Comparison of ENCODE assay signal across 8 cellular contexts in genomic region chr17:5587431-5588032, GRCh38. TPM values are rescaled to one million over a fixed set of nuclear protein-coding genes. Genes with fewer than 3 reads are reported as not detected.
A peak's percentile ranks its signal among the peaks of the same experiment; 100 is the strongest.
DNase-seq lines count a peak whose midpoint lies in the region; ATAC-seq and TF ChIP-seq lines count a peak whose summit lies in the region.

No MANE protein-coding gene starts in this region.

- ATAC-seq in CD8-positive, alpha-beta T cell, result no peak
- ATAC-seq in activated CD8-positive, alpha-beta memory T cell treated with anti-CD3 and anti-CD28 coated beads, Interleukin-2, amount 10 ng/mL, durations not matched to agents 7 days and 5 days, result no peak
- no peak for ATAC-seq in GM18873 (IDR thresholded peaks at IDR 0.05; ENCODE audit: low FRiP score, unreplicated experiment)

- H3K18ac ChIP-seq in H9 (ENCODE audit: insufficient read length, low read depth, low read length), result no peak overlapping the region

- H4K5ac ChIP-seq in H9 (ENCODE audit: insufficient read length, low read depth, low read length), result no peak overlapping the region

- H3K79me2 ChIP-seq in H9 (ENCODE audit: insufficient read depth, low read length), result no peaks in the 10 kb centered on the region
- H3K79me2 ChIP-seq in fibroblast of lung (ENCODE audit: control insufficient read depth, insufficient read depth, low read length), result peaks cover 6% of the 10 kb centered on the region

- no peak overlapping the region for H4K91ac ChIP-seq in H9 (ENCODE audit: insufficient read length, low read depth, low read length)

- no peak overlapping the region for H3K4me3 ChIP-seq in CD8-positive, alpha-beta T cell (ENCODE audit: low read depth, low read length)
- H3K4me3 ChIP-seq in fibroblast of lung (replicated peaks in 1 of 4; ENCODE audit: control extremely low read depth in 1 of 4, insufficient read depth in 1 of 4, low read depth in 3 of 4, low read length in 4 of 4), result no peak overlapping the region

- DNase-seq in CD8-positive, alpha-beta T cell, result peak in 5 of 7 experiments; percentile 37 to 68 (median 55)
- DNase-seq in H9 (no peak), NCI-H526 treated with DMSO at 0.1 percent for 48 hours (lab: John Stamatoyannopoulos, UW) (peak; percentile 33), fibroblast of lung (ENCODE audit: low read depth in 2 of 2) (peak; percentile 53 to 83), occipital lobe (lab: John Stamatoyannopoulos, UW) (peak; percentile 20), mesenteric fat pad (ENCODE audit: low spot score) (no peak)
- DNase-seq in activated CD8-positive, alpha-beta memory T cell treated with anti-CD3 and anti-CD28 coated beads, Interleukin-2, amount 10 ng/mL, durations not matched to agents 7 days and 5 days, result peak; percentile 62

- intact Hi-C loops in CD8-positive, alpha-beta T cell (cut with DNase I, micrococcal nuclease), result loop anchor here (1.0 to 10.0 kb wide), 7 partner anchors 120 to 1427 kb away; partner anchors contain the start of genes KIAA0753 (in 1 of the 2), RNASEK (in 1 of the 2), TXNDC17 (in 1 of the 2) and ZNF594 (in 1 of the 2)

- H2AK5ac ChIP-seq in H9 (ENCODE audit: insufficient read length, low read length), result no peak overlapping the region

- H3K27me3 ChIP-seq in CD8-positive, alpha-beta T cell (ENCODE audit: insufficient read depth, low read length), result no peaks in the 10 kb centered on the region
- H3K27me3 ChIP-seq in H9 (ENCODE audit: insufficient read depth, low read length) (no peaks in the 10 kb centered on the region), fibroblast of lung (ENCODE audit: control insufficient read depth, insufficient read depth, low read length) (peaks cover 2% of the 10 kb centered on the region)

- H3K4ac ChIP-seq in H9 (ENCODE audit: low read depth, low read length), result no peak overlapping the region

- no peak overlapping the region for H2BK120ac ChIP-seq in H9 (ENCODE audit: low read depth, low read length, poor library complexity, severe bottlenecking)

- POLR2A ChIA-PET in CD8-positive, alpha-beta T cell (lab: Charles Lee), result no interaction called here

- H3K9ac ChIP-seq in H9 (ENCODE audit: extremely low read depth, insufficient read length, low read length) (no peak overlapping the region), fibroblast of lung (ENCODE audit: insufficient read depth, low read length) (no peak overlapping the region)

- H3K79me1 ChIP-seq in H9 (ENCODE audit: insufficient read depth, low read depth, low read length, poor library complexity, severe bottlenecking), result no peaks in the 10 kb centered on the region

- peaks cover 14% of the 10 kb centered on the region for H3K36me3 Mint-ChIP-seq in CD8-positive, alpha-beta T cell
- H3K36me3 Mint-ChIP-seq in H9 (ENCODE audit: insufficient read depth in 1 of 3, low read depth in 3 of 3), result no peaks in the 10 kb centered on the region
- peaks cover 6% of the 10 kb centered on the region for H3K36me3 Mint-ChIP-seq in activated CD8-positive, alpha-beta memory T cell treated with anti-CD3 and anti-CD28 coated beads, Interleukin-2, amount 10 ng/mL, durations not matched to agents 7 days and 5 days

- H3K4me3 Mint-ChIP-seq in CD8-positive, alpha-beta T cell, result peak overlapping the region; percentile 33
- no peak overlapping the region for H3K4me3 Mint-ChIP-seq in H9
- no peak overlapping the region for H3K4me3 Mint-ChIP-seq in activated CD8-positive, alpha-beta memory T cell treated with anti-CD3 and anti-CD28 coated beads, Interleukin-2, amount 10 ng/mL, durations not matched to agents 7 days and 5 days

- H4K20me1 ChIP-seq in H9 (ENCODE audit: control insufficient read depth, insufficient read depth, insufficient read length) (no peaks in the 10 kb centered on the region), fibroblast of lung (ENCODE audit: control insufficient read depth, extremely low read depth, insufficient read depth, low read length) (no peaks in the 10 kb centered on the region)

- H3K4me1 Mint-ChIP-seq in CD8-positive, alpha-beta T cell (ENCODE audit: low read depth), result peaks cover 40% of the 10 kb centered on the region
- H3K4me1 Mint-ChIP-seq in H9, result peaks cover 8 to 11% of the 10 kb centered on the region in 2 experiments
- H3K4me1 Mint-ChIP-seq in activated CD8-positive, alpha-beta memory T cell treated with anti-CD3 and anti-CD28 coated beads, Interleukin-2, amount 10 ng/mL, durations not matched to agents 7 days and 5 days, result peaks cover 37% of the 10 kb centered on the region

- H2BK5ac ChIP-seq in H9 (ENCODE audit: insufficient read length, low read length), result no peak overlapping the region

- no CpG with 5 or more reads among the region's 6 CpGs for WGBS in H9 (ENCODE audit: extremely low coverage, insufficient read length, low lambda C conversion rate)

- H2BK20ac ChIP-seq in H9 (ENCODE audit: low read depth, low read length, poor library complexity, severe bottlenecking), result no peak overlapping the region

- H3K27ac ChIP-seq in CD8-positive, alpha-beta T cell (ENCODE audit: low read depth, low read length), result no peak overlapping the region
- H3K27ac ChIP-seq in H9 (ENCODE audit: insufficient read length, low read depth, low read length) (no peak overlapping the region), fibroblast of lung (ENCODE audit: insufficient read depth, low read length) (no peak overlapping the region)

- H3K4me1 ChIP-seq in CD8-positive, alpha-beta T cell (ENCODE audit: insufficient read depth, low read length), result peaks cover 40% of the 10 kb centered on the region
- H3K4me1 ChIP-seq in H9 (ENCODE audit: insufficient read depth, low read length) (0 out of 2 replicates have a peak, but pooled peaks cover 2% of the 10 kb centered on the region), fibroblast of lung (ENCODE audit: control insufficient read depth, extremely low read depth, insufficient read depth, low read length) (peaks cover 16% of the 10 kb centered on the region)

- no peak overlapping the region for H3K56ac ChIP-seq in H9 (ENCODE audit: insufficient read length, low read depth, low read length)

- H2AFZ ChIP-seq in H9 (ENCODE audit: low read length) (no peak overlapping the region), fibroblast of lung (ENCODE audit: low read length) (peak overlapping the region; percentile 41)

- H3K4me2 ChIP-seq in H9 (ENCODE audit: insufficient read depth, insufficient read length, low read length) (no peak overlapping the region), fibroblast of lung (ENCODE audit: extremely low read depth, insufficient read depth, low read length) (no peak overlapping the region)

- H3K27me3 Mint-ChIP-seq in CD8-positive, alpha-beta T cell (ENCODE audit: low read depth), result no peaks in the 10 kb centered on the region
- no peaks in the 10 kb centered on the region for H3K27me3 Mint-ChIP-seq in H9 (ENCODE audit: low read depth)
- H3K27me3 Mint-ChIP-seq in activated CD8-positive, alpha-beta memory T cell treated with anti-CD3 and anti-CD28 coated beads, Interleukin-2, amount 10 ng/mL, durations not matched to agents 7 days and 5 days, result peaks cover 15% of the 10 kb centered on the region

- H3K9me3 ChIP-seq in CD8-positive, alpha-beta T cell (ENCODE audit: low read length), result no peaks in the 10 kb centered on the region
- H3K9me3 ChIP-seq in H9 (ENCODE audit: control insufficient read depth, low read depth, low read length) (no peaks in the 10 kb centered on the region), fibroblast of lung (ENCODE audit: control insufficient read depth, insufficient read depth, low read depth, low read length) (no peaks in the 10 kb centered on the region)

- peak overlapping the region; percentile 76 for H3K27ac Mint-ChIP-seq in CD8-positive, alpha-beta T cell
- no peak overlapping the region for H3K27ac Mint-ChIP-seq in H9
- H3K27ac Mint-ChIP-seq in activated CD8-positive, alpha-beta memory T cell treated with anti-CD3 and anti-CD28 coated beads, Interleukin-2, amount 10 ng/mL, durations not matched to agents 7 days and 5 days, result peak overlapping the region; percentile 42

- no peaks in the 10 kb centered on the region for H3K9me3 Mint-ChIP-seq in CD8-positive, alpha-beta T cell
- H3K9me3 Mint-ChIP-seq in H9, result no peaks in the 10 kb centered on the region
- H3K9me3 Mint-ChIP-seq in activated CD8-positive, alpha-beta memory T cell treated with anti-CD3 and anti-CD28 coated beads, Interleukin-2, amount 10 ng/mL, durations not matched to agents 7 days and 5 days (ENCODE audit: low read depth), result no peaks in the 10 kb centered on the region

- no peaks in the 10 kb centered on the region for H3K36me3 ChIP-seq in CD8-positive, alpha-beta T cell (ENCODE audit: insufficient read depth, low read length)
- no peaks in the 10 kb centered on the region for H3K36me3 ChIP-seq in fibroblast of lung (ENCODE audit: control insufficient read depth, insufficient read depth, low read length)

- H4K8ac ChIP-seq in H9 (replicated peaks; ENCODE audit: insufficient read length, low read depth, low read length), result no peak overlapping the region

- no peak overlapping the region for H3K23ac ChIP-seq in H9 (ENCODE audit: insufficient read length, low read depth, low read length)

- H3K23me2 ChIP-seq in H9 (ENCODE audit: insufficient read length, low read depth, low read length, poor library complexity, severe bottlenecking), result no peaks in the 10 kb centered on the region

- H2BK15ac ChIP-seq in H9 (ENCODE audit: low read depth, low read length), result no peak overlapping the region

- H2BK12ac ChIP-seq in H9 (ENCODE audit: insufficient read length, low read depth, low read length), result no peak overlapping the region

- H3T11ph ChIP-seq in H9 (ENCODE audit: low read length), result no peak overlapping the region

- CTCF ChIA-PET in CD8-positive, alpha-beta T cell (lab: Charles Lee), result interaction anchor here (0.6 to 2.2 kb wide), 8 partner anchors 10 to 852 kb away, joined by 3 to 35 read pairs (median 8); no protein-coding TSS in a partner anchor
- CTCF ChIA-PET in activated CD8-positive, alpha-beta memory T cell treated with anti-CD3 and anti-CD28 coated beads, Interleukin-2, amount 10 ng/mL, durations not matched to agents 7 days and 5 days (lab: Charles Lee), result interaction anchor here (0.6 to 2.2 kb wide), 10 partner anchors 21 to 857 kb away, joined by 3 to 27 read pairs (median 3); partner anchors contain the start of genes DERL2 and MIS12

- TF ChIP-seq CTCF in CD8-positive, alpha-beta T cell (IDR thresholded peaks at IDR 0.05), result peak; percentile 97
- TF ChIP-seq CTCF in H9 (conservative IDR thresholded peaks at IDR 0.05) (peak; percentile 92), fibroblast of lung (conservative IDR thresholded peaks at IDR 0.05 in 1 of 2, IDR thresholded peaks at IDR 0.05 in 1 of 2; ENCODE audit: low read depth in 1 of 2, low read length in 2 of 2) (peak; percentile 88 to 93)

- H3K14ac ChIP-seq in H9 (ENCODE audit: insufficient read depth, low read length), result no peak overlapping the region

RNA-seq across cellular contexts. Expression of gene NLRP1, which starts 3.2 kb away (rescaled TPM):
- total RNA-seq in CD8-positive, alpha-beta T cell, result 100 to 1,000 TPM; 231 to 241 TPM
- 11.0 and 12.1 TPM in 2 replicates for total RNA-seq in H9 (2021)
- 10 to 100 TPM; 39.1 to 66.6 TPM for total RNA-seq in activated CD8-positive, alpha-beta memory T cell treated with anti-CD3 and anti-CD28 coated beads, Interleukin-2, amount 10 ng/mL, durations not matched to agents 7 days and 5 days
- 11.8 and 22.1 TPM in 2 replicates for total RNA-seq in fibroblast of lung
- 23.1 and 35.1 TPM in 2 replicates for polyA plus RNA-seq in fibroblast of lung
- 35.9 and 61.2 TPM in 2 replicates for polyA plus RNA-seq in fibroblast of lung (2012)
- 31.1 and 31.2 TPM in 2 replicates for polyA minus RNA-seq in fibroblast of lung (ENCODE audit: low replicate concordance)
- 84.5 TPM for total RNA-seq in occipital lobe
- total RNA-seq in mesenteric fat pad, result 23.8 TPM

Comparison
In these comparisons a context has a peak if more than half of its experiments do, and no peak if none do; other contexts are left out.
1. DNase-seq: peak in CD8-positive, alpha-beta T cell (5 of 7), NCI-H526 treated with DMSO at 0.1 percent for 48 hours (single experiment), activated CD8-positive, alpha-beta memory T cell treated with anti-CD3 and anti-CD28 coated beads, Interleukin-2, amount 10 ng/mL, durations not matched to agents 7 days and 5 days (single experiment), fibroblast of lung (2 of 2) and occipital lobe (single experiment); none in H9 (single experiment) and mesenteric fat pad (single experiment).
2. H3K27ac Mint-ChIP-seq: peak in CD8-positive, alpha-beta T cell (single experiment) and activated CD8-positive, alpha-beta memory T cell treated with anti-CD3 and anti-CD28 coated beads, Interleukin-2, amount 10 ng/mL, durations not matched to agents 7 days and 5 days (single experiment); none in H9 (0 of 3).
3. Peak in every context shown above with its lines, with median percentiles within 50 percentile points of each other: CTCF ChIP-seq.